In the genomic region with DNA sequence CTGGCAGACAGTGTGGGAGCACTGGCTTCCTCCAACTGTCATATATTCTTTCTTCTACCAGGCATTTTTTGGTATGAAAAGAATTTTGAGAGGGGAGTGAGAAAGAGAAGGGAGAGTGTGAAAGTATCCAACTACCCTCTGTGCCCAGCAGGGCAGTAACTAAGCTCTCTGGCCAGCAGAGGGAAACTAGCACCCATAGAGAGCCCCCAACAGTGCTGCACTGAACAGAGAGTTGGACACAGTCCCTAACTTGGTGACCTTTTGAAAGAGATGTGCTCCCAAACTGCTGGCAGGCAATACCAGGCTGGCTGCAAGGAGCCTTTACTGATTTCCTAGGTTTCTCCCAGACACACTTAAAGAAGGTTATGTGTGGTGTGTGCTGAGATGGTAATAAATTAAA, we compare ENCODE assay signal across 9 cellular contexts.
DNase-seq lines count a peak whose midpoint lies in the region; ATAC-seq, FAIRE-seq and TF ChIP-seq lines count a peak whose summit lies in the region.
"Had no signal": no experiment of that assay in that cellular context is flagged by ENCODE, and none has a peak within 500 bp of the region (broad histone marks: within the 10 kb centered on the region; RNA-seq: fewer than 3 reads in every experiment).

No MANE protein-coding gene starts in this region.

- no peaks in the 10 kb centered on the region for H3K27me3 ChIP-seq in mammary epithelial cell (ENCODE audit: insufficient read depth, low read length)
- no peaks in the 10 kb centered on the region for H3K27me3 ChIP-seq in HepG2 (ENCODE audit: control insufficient read depth in 1 of 2, insufficient read depth in 2 of 2, low read length in 2 of 2)
- H3K27me3 ChIP-seq in vagina, result no peaks in the 10 kb centered on the region

- TF ChIP-seq EP300 in HepG2 (IDR thresholded peaks at IDR 0.05; ENCODE audit: low read depth in 2 of 2, low read length in 2 of 2), result no peak
- no peak for TF ChIP-seq EP300 in HepG2 (CRISPR knock-in tag; IDR thresholded peaks at IDR 0.05; ENCODE audit: borderline replicate concordance)

- TF ChIP-seq RAD21 in HepG2 (CRISPR knock-in tag; IDR thresholded peaks at IDR 0.05), result no peak

- ATAC-seq in HepG2, result peak; percentile 62; the same call in 2 of the 3 replicates
- no peak for ATAC-seq in GM21528 (IDR thresholded peaks at IDR 0.05; ENCODE audit: low FRiP score, unreplicated experiment)
- no peak for ATAC-seq in GM18498 (IDR thresholded peaks at IDR 0.05; ENCODE audit: unreplicated experiment)

- H3K4me1 ChIP-seq in HEK293 (ENCODE audit: control insufficient read depth, insufficient read depth, low read length), result no peaks in the 10 kb centered on the region
- no peaks in the 10 kb centered on the region for H3K4me1 ChIP-seq in mammary epithelial cell (ENCODE audit: insufficient read depth, low read length)
- H3K4me1 ChIP-seq in HepG2 (ENCODE audit: insufficient read depth, low read length), result no peaks in the 10 kb centered on the region
- H3K4me1 ChIP-seq in vagina, result no peaks in the 10 kb centered on the region

- H3K4me3 ChIP-seq in HEK293 (ENCODE audit: low read depth, low read length) (no peak overlapping the region), mammary epithelial cell (replicated peaks in 1 of 3; ENCODE audit: insufficient read depth in 1 of 3, low read depth in 2 of 3, low read length in 3 of 3) (no peak overlapping the region), HepG2 (replicated peaks in 1 of 3; ENCODE audit: insufficient read depth in 1 of 3, low read depth in 2 of 3, low read length in 3 of 3) (no peak overlapping the region), vagina (no peak overlapping the region)

- CTCF ChIA-PET in HEK293 (lab: Yijun Ruan, JAX) (interaction anchor here (0.7 to 1.3 kb wide), 2 partner anchors 62 to 520 kb away, joined by 3 to 5 read pairs; no protein-coding TSS in a partner anchor), mammary epithelial cell (lab: Charles Lee; ENCODE audit: low non-redundant PET) (interaction anchor here (0.5 kb wide), 1 partner anchor 79 kb away, joined by 7 read pairs; no protein-coding TSS in a partner anchor), HepG2 (lab: Yijun Ruan, JAX; ENCODE audit: low intra/inter-chr PET ratio, low total read pairs) (no interaction called here)

- in situ Hi-C loops in mammary epithelial cell (cut with MboI; ENCODE audit: low sequenced_read_pairs in 2 of 2) (no loop called here), HepG2 (cut with HindIII; ENCODE audit: extremely low pct_ligation_motif_present, low pct_unique_long_range_greater_than_20kb) (no loop called here)

- no peak overlapping the region for H3K9ac ChIP-seq in mammary epithelial cell (ENCODE audit: insufficient read depth, low read length)
- no peak overlapping the region for H3K9ac ChIP-seq in HepG2 (ENCODE audit: insufficient read depth, low read depth, low read length)

- H3K9me3 ChIP-seq in HEK293 (ENCODE audit: control insufficient read depth, insufficient read depth, low read depth, low read length), result no peaks in the 10 kb centered on the region
- H3K9me3 ChIP-seq in mammary epithelial cell (replicated peaks; ENCODE audit: insufficient read depth, low read length), result no peaks in the 10 kb centered on the region
- H3K9me3 ChIP-seq in HepG2 (ENCODE audit: low read length), result peaks cover 11% of the 10 kb centered on the region; the same call in 1 of the 2 replicates
- no peaks in the 10 kb centered on the region for H3K9me3 ChIP-seq in vagina

- peak; percentile 72 for TF ChIP-seq CTCF in HEK293 (tag by site-specific recombination; IDR thresholded peaks at IDR 0.05)
- TF ChIP-seq CTCF in mammary epithelial cell (conservative IDR thresholded peaks at IDR 0.05 in 1 of 2, IDR thresholded peaks at IDR 0.05 in 1 of 2; ENCODE audit: extremely low read depth in 1 of 2, insufficient read depth in 1 of 2, low read depth in 1 of 2, low read length in 2 of 2), result peak; percentile 12 to 31
- TF ChIP-seq CTCF in HepG2 (CRISPR knock-in tag; IDR thresholded peaks at IDR 0.05), result no peak
- no peak for TF ChIP-seq CTCF in vagina (IDR thresholded peaks at IDR 0.05)

- POLR2A ChIA-PET in HEK293 (lab: Yijun Ruan, JAX) (interaction anchor here (0.6 kb wide), 1 partner anchor 116 kb away, joined by 3 read pairs; no protein-coding TSS in a partner anchor), HepG2 (lab: Yijun Ruan, JAX) (no interaction called here)

- H3K79me2 ChIP-seq in mammary epithelial cell (ENCODE audit: insufficient read depth, low read length) (no peaks in the 10 kb centered on the region), HepG2 (ENCODE audit: insufficient read depth, low read length) (no peaks in the 10 kb centered on the region)

- no peaks in the 10 kb centered on the region for H3K36me3 ChIP-seq in HEK293 (ENCODE audit: control insufficient read depth in 2 of 2, insufficient read depth in 1 of 2, low read length in 2 of 2)
- no peaks in the 10 kb centered on the region for H3K36me3 ChIP-seq in mammary epithelial cell (ENCODE audit: insufficient read depth, low read length)
- H3K36me3 ChIP-seq in HepG2 (replicated peaks in 1 of 2; ENCODE audit: control insufficient read depth in 1 of 2, insufficient read depth in 2 of 2, low read length in 2 of 2), result no peaks in the 10 kb centered on the region
- no peaks in the 10 kb centered on the region for H3K36me3 ChIP-seq in vagina

- intact Hi-C loops in mammary epithelial cell (cut with micrococcal nuclease), result loop anchor here (1.0 to 5.0 kb wide), 2 partner anchors 176 to 347 kb away; no protein-coding TSS in a partner anchor
- intact Hi-C loops in HepG2 (cut with micrococcal nuclease; ENCODE audit: unreplicated experiment), result no loop called here
- intact Hi-C loops in vagina (cut with DNase I), result no loop called here

- H3K27ac ChIP-seq in HEK293 (ENCODE audit: extremely low read depth, low read depth, low read length), result no peak overlapping the region
- no peak overlapping the region for H3K27ac ChIP-seq in mammary epithelial cell (ENCODE audit: insufficient read depth, low read depth, low read length)
- H3K27ac ChIP-seq in HepG2 (ENCODE audit: extremely low read length, insufficient read depth, low read length), result no peak overlapping the region
- H3K27ac ChIP-seq in vagina, result no peak overlapping the region

- no peak overlapping the region for H2AFZ ChIP-seq in mammary epithelial cell (ENCODE audit: low read depth, low read length)
- H2AFZ ChIP-seq in HepG2 (ENCODE audit: low read length), result no peak overlapping the region

- dilution Hi-C loops in mammary epithelial cell (cut with HindIII; ENCODE audit: low sequenced_read_pairs), result no loop called here

- FAIRE-seq in HepG2 (lab: Jason Lieb, UNC), result no peak

- no peaks in the 10 kb centered on the region for H4K20me1 ChIP-seq in mammary epithelial cell (ENCODE audit: insufficient read depth, low read length)
- no peaks in the 10 kb centered on the region for H4K20me1 ChIP-seq in HepG2 (ENCODE audit: insufficient read depth, low read length)

- no peak overlapping the region for H3K4me2 ChIP-seq in mammary epithelial cell (ENCODE audit: insufficient read depth, low read depth, low read length)
- no peak overlapping the region for H3K4me2 ChIP-seq in HepG2 (ENCODE audit: low read depth, low read length)

- no TSS peak for BruUV-seq in mammary epithelial cell (replicated peaks; lab: Mats Ljungman, UMichigan)
- BruUV-seq in HepG2 (replicated peaks; lab: Mats Ljungman, UMichigan), result no TSS peak

- no peak for TF ChIP-seq POLR2A in HepG2 (IDR thresholded peaks at IDR 0.05; ENCODE audit: insufficient read depth in 1 of 2, low read depth in 2 of 2, low read length in 2 of 2)
- TF ChIP-seq POLR2A in vagina (IDR thresholded peaks at IDR 0.05), result no peak

- peak; percentile 17 for DNase-seq in 8988T
- DNase-seq in mammary epithelial cell, result no peak
- no peak for DNase-seq in HepG2 (ENCODE audit: low spot score)
- DNase-seq in HPDE6-E6E7 (ENCODE audit: extremely low spot score), result no peak
- no peak for DNase-seq in vagina (ENCODE audit: extremely low spot score in 2 of 2)
- DNase-seq: GDM1 had no signal

TF ChIP-seq in HEK293, 187 proteins besides CTCF, POLR2A, EP300 and RAD21:
- TF ChIP-seq ZNF654 (tag by site-specific recombination; IDR thresholded peaks at IDR 0.05; ENCODE audit: low read depth) (peak; percentile 17; the same call in 1 of the 2 replicates), ZBTB48 (tag by site-specific recombination; IDR thresholded peaks at IDR 0.05) (peak; percentile 90), ZIC2 (tag by site-specific recombination; IDR thresholded peaks at IDR 0.05) (peak; percentile 76), ZNF596 (tag by site-specific recombination; IDR thresholded peaks at IDR 0.05) (no peak)
TF ChIP-seq in HEK293: peak in this region for 3.

TF ChIP-seq in HepG2, 621 proteins besides CTCF, POLR2A, EP300 and RAD21 (continues in another document):
- TF ChIP-seq SMAD1 (CRISPR knock-in tag; IDR thresholded peaks at IDR 0.05; ENCODE audit: borderline replicate concordance, low read depth) (no peak), ZSCAN31 (CRISPR knock-in tag; IDR thresholded peaks at IDR 0.05; ENCODE audit: low read depth) (no peak), ZNF629 (CRISPR knock-in tag; conservative IDR thresholded peaks at IDR 0.05) (no peak), ZNF562 (CRISPR knock-in tag; IDR thresholded peaks at IDR 0.05; ENCODE audit: borderline replicate concordance) (no peak), ZNF644 (CRISPR knock-in tag; IDR thresholded peaks at IDR 0.05; ENCODE audit: low read depth) (no peak), ZNF564 (CRISPR knock-in tag; IDR thresholded peaks at IDR 0.05) (no peak), MTF2 (CRISPR knock-in tag; IDR thresholded peaks at IDR 0.05; ENCODE audit: borderline replicate concordance) (no peak), REPIN1 (CRISPR knock-in tag; IDR thresholded peaks at IDR 0.05; ENCODE audit: borderline replicate concordance, low read depth) (no peak), ZSCAN22 (CRISPR knock-in tag; IDR thresholded peaks at IDR 0.05) (no peak), ZNF703 (CRISPR knock-in tag; IDR thresholded peaks at IDR 0.05; ENCODE audit: borderline replicate concordance) (no peak), ZC3H4 (CRISPR knock-in tag; IDR thresholded peaks at IDR 0.05; ENCODE audit: borderline replicate concordance) (no peak), ZNF329 (CRISPR knock-in tag; IDR thresholded peaks at IDR 0.05; ENCODE audit: low read depth) (no peak)

Comparison
In these comparisons a context has a peak if more than half of its experiments do, and no peak if none do; other contexts are left out.
1. CTCF ChIP-seq: peak in HEK293 (single experiment) and mammary epithelial cell (2 of 2); none in HepG2 (single experiment) and vagina (0 of 3).